13 cellular contexts compared by ENCODE assay signal in genomic region chr9:93186151-93186715, GRCh38. TPM values are rescaled to one million over a fixed set of nuclear protein-coding genes. Genes with fewer than 3 reads are reported as not detected.
DNase-seq lines count a peak whose midpoint lies in the region; ATAC-seq and TF ChIP-seq lines count a peak whose summit lies in the region.
"Had no signal": no experiment of that assay in that cellular context is flagged by ENCODE, and none has a peak within 500 bp of the region (broad histone marks: within the 10 kb centered on the region; RNA-seq: fewer than 3 reads in every experiment).

No MANE protein-coding gene starts in this region.

- H3K4me3 Mint-ChIP-seq in type B pancreatic cell, result peak overlapping the region; percentile 85

- peaks cover 0 to 24% (median 0%) of the 10 kb centered on the region in 45 donors for H3K27me3 ChIP-seq in dorsolateral prefrontal cortex
- H3K27me3 ChIP-seq in muscle layer of duodenum (ENCODE audit: low read depth, low read length), result peaks cover 4% of the 10 kb centered on the region
- no peaks in the 10 kb centered on the region for H3K27me3 ChIP-seq in Karpas-422 (ENCODE audit: low read length)

- DNase-seq in Right ventricle myocardium superior (no peak), cardiac septum (ENCODE audit: low spot score) (no peak), dorsolateral prefrontal cortex (no peak), type B pancreatic cell (ENCODE audit: extremely low spot score, unreplicated experiment) (no peak), OCI-M1 (lab: John Stamatoyannopoulos, UW) (no peak), Karpas-422 (no peak)
- DNase-seq in activated effector memory CD4-positive, alpha-beta T cell treated with Interleukin-2 at 50 U/mL for 16 hours, result no peak
- DNase-seq: activated T-cell treated with anti-CD3 and anti-CD28 coated beads, Interleukin-2, amount 50 U/mL, for 72 hours; KG1; NCI-H2081 treated with DMSO at 0.1 percent for 48 hours; stimulated activated naive CD4-positive, alpha-beta T cell treated with Interleukin-2 at 50 U/mL for 16 hours had no signal

- H3K9me3 ChIP-seq in muscle layer of duodenum (ENCODE audit: control insufficient read depth in 1 of 2, low read length in 2 of 2), result no peaks in the 10 kb centered on the region
- no peaks in the 10 kb centered on the region for H3K9me3 ChIP-seq in Karpas-422 (ENCODE audit: low read length)

- peaks cover 15 to 35% of the 10 kb centered on the region in 2 donors for H3K4me1 ChIP-seq in muscle layer of duodenum (ENCODE audit: control insufficient read depth in 1 of 2, insufficient read depth in 2 of 2, low read length in 2 of 2)
- no peaks in the 10 kb centered on the region for H3K4me1 ChIP-seq in Karpas-422 (ENCODE audit: low read length)

- no peaks in the 10 kb centered on the region for H3K79me2 ChIP-seq in Karpas-422 (ENCODE audit: low read length)

- H3K36me3 ChIP-seq in muscle layer of duodenum (ENCODE audit: control insufficient read depth in 1 of 2, insufficient read depth in 2 of 2, low read length in 2 of 2) (no peaks in the 10 kb centered on the region), Karpas-422 (ENCODE audit: insufficient read depth, low read length) (no peaks in the 10 kb centered on the region)

- H3K36me3 Mint-ChIP-seq in type B pancreatic cell, result peaks cover 3% of the 10 kb centered on the region

- H2AFZ ChIP-seq in Karpas-422 (ENCODE audit: low read length), result no peak overlapping the region

- peak overlapping the region; percentile 41 for H3K27ac Mint-ChIP-seq in type B pancreatic cell
- H3K27ac Mint-ChIP-seq: activated T-cell treated with anti-CD3 and anti-CD28 coated beads, Interleukin-2, amount 50 U/mL, for 72 hours had no signal

- H3K27me3 Mint-ChIP-seq in type B pancreatic cell, result peaks cover 16% of the 10 kb centered on the region

- intact Hi-C loops in Right ventricle myocardium superior (cut with DNase I), result no loop called here
- intact Hi-C loops in cardiac septum (cut with DNase I), result no loop called here
- intact Hi-C loops in dorsolateral prefrontal cortex (cut with DNase I), result no loop called here

- peak overlapping the region in 57 of 59 donors; percentile 19 to 78 (median 63) for H3K4me3 ChIP-seq in dorsolateral prefrontal cortex
- H3K4me3 ChIP-seq in muscle layer of duodenum (ENCODE audit: low read depth in 1 of 2, low read length in 2 of 2), result peak overlapping the region; percentile 34 to 60
- no peak overlapping the region for H3K4me3 ChIP-seq in Karpas-422 (ENCODE audit: low read length)

- H3K4me1 Mint-ChIP-seq in type B pancreatic cell (ENCODE audit: unreplicated experiment), result peaks cover 26% of the 10 kb centered on the region

- H4K20me1 ChIP-seq in Karpas-422 (ENCODE audit: insufficient read depth, low read depth, low read length), result no peaks in the 10 kb centered on the region

- no peak overlapping the region for H3K4me2 ChIP-seq in Karpas-422 (ENCODE audit: low read depth, low read length, poor library complexity, severe bottlenecking)

- ATAC-seq in Right ventricle myocardium superior (ENCODE audit: poor library complexity), result peak; percentile 5
- ATAC-seq: activated T-cell treated with anti-CD3 and anti-CD28 coated beads, Interleukin-2, amount 50 U/mL, for 72 hours had no signal

- no peaks in the 10 kb centered on the region for H3K9me3 Mint-ChIP-seq in type B pancreatic cell
- H3K9me3 Mint-ChIP-seq: activated T-cell treated with anti-CD3 and anti-CD28 coated beads, Interleukin-2, amount 50 U/mL, for 72 hours had no signal

- no peaks in the 10 kb centered on the region for H3K9me2 ChIP-seq in Karpas-422 (replicated peaks; ENCODE audit: insufficient read depth, low read length)

- H3K27ac ChIP-seq in dorsolateral prefrontal cortex, result peak overlapping the region in 50 of 59 donors; percentile 8 to 88 (median 66)
- H3K27ac ChIP-seq in muscle layer of duodenum (ENCODE audit: low read length), result peak overlapping the region; percentile 49
- H3K27ac ChIP-seq in Karpas-422 (ENCODE audit: low read length), result no peak overlapping the region

- H3K9ac ChIP-seq in Karpas-422 (ENCODE audit: low read length), result no peak overlapping the region

- TF ChIP-seq CTCF in dorsolateral prefrontal cortex (IDR thresholded peaks at IDR 0.05 in 54 of 56, conservative IDR thresholded peaks at IDR 0.05 in 2 of 56; ENCODE audit: low read depth in 1 of 56, partially characterized antibody in 56 of 56) (no peak), type B pancreatic cell (conservative IDR thresholded peaks at IDR 0.05) (no peak)

RNA-seq across cellular contexts. Expression of gene WNK2, which starts 2.3 kb away (rescaled TPM):
- total RNA-seq in Right ventricle myocardium superior (222 TPM), cardiac septum (123 TPM), dorsolateral prefrontal cortex (100 to 1,000 TPM in 119 of 120 experiments, 10 to 100 TPM in 1; 78.8 to 241 (median 176) TPM), type B pancreatic cell (ENCODE audit: low replicate concordance) (47.2 and 75.5 TPM in 2 replicates)
- not detected in 2 replicates for total RNA-seq in Karpas-422 (2014; rRNA removed; shearing (Covaris generic); ENCODE audit: low replicate concordance)
- total RNA-seq: RPMI7951 had no signal

RNA-seq across cellular contexts. Expression of gene NINJ1, which starts 52.2 kb away (rescaled TPM):
- total RNA-seq in Right ventricle myocardium superior, result 49.2 TPM
- total RNA-seq in cardiac septum, result 46.4 TPM
- total RNA-seq in dorsolateral prefrontal cortex, result 10 to 100 TPM; 22.7 to 61.9 (median 33.5) TPM
- total RNA-seq in type B pancreatic cell (ENCODE audit: low replicate concordance), result 19.4 and 21.6 TPM in 2 replicates
- total RNA-seq in Karpas-422 (2014; rRNA removed; shearing (Covaris generic); ENCODE audit: low replicate concordance), result 10.3 and 10.4 TPM in 2 replicates

Comparison
In these comparisons a context has a peak if more than half of its experiments do, and no peak if none do; other contexts are left out.
1. RNA of gene WNK2, which starts 2.3 kb away (total RNA-seq): 222 TPM in Right ventricle myocardium superior (single experiment), 78.8 to 241 TPM in dorsolateral prefrontal cortex, 123 TPM in cardiac septum (single experiment) and 47.2 to 75.5 TPM in type B pancreatic cell; not detected in Karpas-422; every median in the first group is over 10 times any median in the second.